In the genomic region with DNA sequence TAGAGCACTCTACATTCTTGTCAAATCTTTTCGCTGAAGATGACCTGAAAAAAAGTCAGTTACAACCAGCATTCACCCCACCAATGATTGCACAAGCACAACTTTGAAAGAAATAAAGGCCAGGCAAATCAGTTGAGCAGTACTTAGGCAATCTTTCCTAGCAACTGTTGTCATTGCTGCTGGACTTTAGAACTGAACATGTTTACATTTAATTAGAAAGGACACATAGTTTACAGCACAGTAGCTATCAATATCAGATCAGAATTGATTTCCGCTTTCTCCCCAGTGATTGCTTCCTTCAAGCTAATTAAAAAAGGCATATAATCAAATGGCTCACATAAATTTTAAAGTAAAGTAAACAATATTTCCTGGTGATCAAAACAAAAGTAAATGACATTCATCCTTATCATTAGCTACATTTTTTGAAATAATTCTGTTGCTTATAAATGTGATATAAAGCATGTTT, we compare ENCODE assay signal across 1 cellular context.
A peak's percentile ranks its signal among the peaks of the same experiment; 100 is the strongest.
TF ChIP-seq lines count a peak whose summit lies in the region.

No MANE protein-coding gene starts in this region.

TF ChIP-seq in HepG2, 621 proteins besides CTCF, POLR2A, EP300 and RAD21 (continued from another document and continues in another):
- TF ChIP-seq, protein P1, sequence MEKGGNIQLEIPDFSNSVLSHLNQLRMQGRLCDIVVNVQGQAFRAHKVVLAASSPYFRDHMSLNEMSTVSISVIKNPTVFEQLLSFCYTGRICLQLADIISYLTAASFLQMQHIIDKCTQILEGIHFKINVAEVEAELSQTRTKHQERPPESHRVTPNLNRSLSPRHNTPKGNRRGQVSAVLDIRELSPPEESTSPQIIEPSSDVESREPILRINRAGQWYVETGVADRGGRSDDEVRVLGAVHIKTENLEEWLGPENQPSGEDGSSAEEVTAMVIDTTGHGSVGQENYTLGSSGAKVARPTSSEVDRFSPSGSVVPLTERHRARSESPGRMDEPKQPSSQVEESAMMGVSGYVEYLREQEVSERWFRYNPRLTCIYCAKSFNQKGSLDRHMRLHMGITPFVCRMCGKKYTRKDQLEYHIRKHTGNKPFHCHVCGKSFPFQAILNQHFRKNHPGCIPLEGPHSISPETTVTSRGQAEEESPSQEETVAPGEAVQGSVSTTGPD (CRISPR knock-in tag; IDR thresholded peaks at IDR 0.05), result peak; percentile 76
- TF ChIP-seq SRSF4 (IDR thresholded peaks at IDR 0.05; ENCODE audit: low read depth, low read length, poor library complexity, severe bottlenecking) (no peak), SYNCRIP (IDR thresholded peaks at IDR 0.05; ENCODE audit: insufficient read depth, low read depth, low read length) (no peak), HDAC6 (IDR thresholded peaks at IDR 0.05; ENCODE audit: low read depth, low read length) (0 out of 2 replicates have a peak, but pooled peaks have one; percentile 86), MEIS1 (CRISPR knock-in tag; IDR thresholded peaks at IDR 0.05; ENCODE audit: borderline replicate concordance) (peak; percentile 100), ERF (CRISPR knock-in tag; IDR thresholded peaks at IDR 0.05) (peak; percentile 100), ZNF652 (CRISPR knock-in tag; IDR thresholded peaks at IDR 0.05; ENCODE audit: borderline replicate concordance, low read depth) (peak; percentile 83; the same call in 1 of the 2 replicates), BORCS8-MEF2B (CRISPR knock-in tag; IDR thresholded peaks at IDR 0.05) (no peak; the same call in 1 of the 2 replicates), HOXA7 (CRISPR knock-in tag; IDR thresholded peaks at IDR 0.05) (no peak), RXRA (CRISPR knock-in tag; IDR thresholded peaks at IDR 0.05) (no peak; the same call in 1 of the 2 replicates), ZNF615 (CRISPR knock-in tag; IDR thresholded peaks at IDR 0.05; ENCODE audit: borderline replicate concordance) (peak; percentile 94; the same call in 1 of the 2 replicates), HNRNPUL1 (IDR thresholded peaks at IDR 0.05; ENCODE audit: low read depth, low read length) (peak; percentile 98), ELF4 (CRISPR knock-in tag; IDR thresholded peaks at IDR 0.05; ENCODE audit: borderline replicate concordance) (peak; percentile 89), ZNF775 (CRISPR knock-in tag; IDR thresholded peaks at IDR 0.05; ENCODE audit: borderline replicate concordance) (no peak; the same call in none of the 2 replicates), ZNF746 (CRISPR knock-in tag; IDR thresholded peaks at IDR 0.05) (no peak; the same call in 1 of the 2 replicates), ZNF549 (CRISPR knock-in tag; IDR thresholded peaks at IDR 0.05) (no peak), HNRNPK (IDR thresholded peaks at IDR 0.05; ENCODE audit: low read depth, low read length, poor library complexity, severe bottlenecking) (peak; percentile 1), YEATS2 (CRISPR knock-in tag; IDR thresholded peaks at IDR 0.05; ENCODE audit: borderline replicate concordance) (peak; percentile 90), SOX13 (IDR thresholded peaks at IDR 0.05) (peak; percentile 99), SOX13 (CRISPR knock-in tag; conservative IDR thresholded peaks at IDR 0.05 in 1 of 2, IDR thresholded peaks at IDR 0.05 in 1 of 2) (peak in 1 of 2 experiments; percentile 100; a peak in 2 of 4 replicates), NR2F1 (CRISPR knock-in tag; IDR thresholded peaks at IDR 0.05) (peak in 1 of 2 experiments; percentile 79; a peak in 2 of 4 replicates), SOX6 (IDR thresholded peaks at IDR 0.05) (no peak), SOX6 (CRISPR knock-in tag; IDR thresholded peaks at IDR 0.05) (peak; percentile 100), ZNF619 (CRISPR knock-in tag; IDR thresholded peaks at IDR 0.05) (no peak), U2AF2 (IDR thresholded peaks at IDR 0.05; ENCODE audit: low read depth, low read length) (no peak), KDM6A (CRISPR knock-in tag; IDR thresholded peaks at IDR 0.05; ENCODE audit: low read depth) (peak; percentile 100), SPEN (CRISPR knock-in tag; IDR thresholded peaks at IDR 0.05; ENCODE audit: low read depth) (peak; percentile 81; the same call in 1 of the 2 replicates), RBFOX2 (IDR thresholded peaks at IDR 0.05; ENCODE audit: low read depth, low read length) (no peak), ZNF562 (CRISPR knock-in tag; IDR thresholded peaks at IDR 0.05; ENCODE audit: borderline replicate concordance) (no peak), ZNF253 (CRISPR knock-in tag; IDR thresholded peaks at IDR 0.05; ENCODE audit: borderline replicate concordance) (no peak), ONECUT2 (CRISPR knock-in tag; IDR thresholded peaks at IDR 0.05) (peak; percentile 95), ZFP1 (CRISPR knock-in tag; IDR thresholded peaks at IDR 0.05) (peak; percentile 99), ZSCAN30 (CRISPR knock-in tag; IDR thresholded peaks at IDR 0.05) (peak; percentile 81; the same call in 1 of the 2 replicates), FOXM1 (CRISPR knock-in tag; IDR thresholded peaks at IDR 0.05) (peak; percentile 97), NBN (conservative IDR thresholded peaks at IDR 0.05) (no peak), U2AF1 (optimal IDR thresholded peaks at IDR 0.05; ENCODE audit: low read depth, low read length) (no peak)
- TF ChIP-seq, protein P2, sequence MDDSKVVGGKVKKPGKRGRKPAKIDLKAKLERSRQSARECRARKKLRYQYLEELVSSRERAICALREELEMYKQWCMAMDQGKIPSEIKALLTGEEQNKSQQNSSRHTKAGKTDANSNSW (CRISPR knock-in tag; IDR thresholded peaks at IDR 0.05; ENCODE audit: borderline replicate concordance), result no peak
- TF ChIP-seq, protein P3, sequence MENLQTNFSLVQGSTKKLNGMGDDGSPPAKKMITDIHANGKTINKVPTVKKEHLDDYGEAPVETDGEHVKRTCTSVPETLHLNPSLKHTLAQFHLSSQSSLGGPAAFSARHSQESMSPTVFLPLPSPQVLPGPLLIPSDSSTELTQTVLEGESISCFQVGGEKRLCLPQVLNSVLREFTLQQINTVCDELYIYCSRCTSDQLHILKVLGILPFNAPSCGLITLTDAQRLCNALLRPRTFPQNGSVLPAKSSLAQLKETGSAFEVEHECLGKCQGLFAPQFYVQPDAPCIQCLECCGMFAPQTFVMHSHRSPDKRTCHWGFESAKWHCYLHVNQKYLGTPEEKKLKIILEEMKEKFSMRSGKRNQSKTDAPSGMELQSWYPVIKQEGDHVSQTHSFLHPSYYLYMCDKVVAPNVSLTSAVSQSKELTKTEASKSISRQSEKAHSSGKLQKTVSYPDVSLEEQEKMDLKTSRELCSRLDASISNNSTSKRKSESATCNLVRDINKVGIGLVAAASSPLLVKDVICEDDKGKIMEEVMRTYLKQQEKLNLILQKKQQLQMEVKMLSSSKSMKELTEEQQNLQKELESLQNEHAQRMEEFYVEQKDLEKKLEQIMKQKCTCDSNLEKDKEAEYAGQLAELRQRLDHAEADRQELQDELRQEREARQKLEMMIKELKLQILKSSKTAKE (CRISPR knock-in tag; IDR thresholded peaks at IDR 0.05; ENCODE audit: borderline replicate concordance), result peak; percentile 89
- TF ChIP-seq, protein P4, sequence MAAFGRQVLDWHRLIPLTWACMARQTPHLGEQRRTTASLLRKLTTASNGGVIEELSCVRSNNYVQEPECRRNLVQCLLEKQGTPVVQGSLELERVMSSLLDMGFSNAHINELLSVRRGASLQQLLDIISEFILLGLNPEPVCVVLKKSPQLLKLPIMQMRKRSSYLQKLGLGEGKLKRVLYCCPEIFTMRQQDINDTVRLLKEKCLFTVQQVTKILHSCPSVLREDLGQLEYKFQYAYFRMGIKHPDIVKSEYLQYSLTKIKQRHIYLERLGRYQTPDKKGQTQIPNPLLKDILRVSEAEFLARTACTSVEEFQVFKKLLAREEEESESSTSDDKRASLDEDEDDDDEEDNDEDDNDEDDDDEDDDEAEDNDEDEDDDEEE (CRISPR knock-in tag; IDR thresholded peaks at IDR 0.05), result no peak
- TF ChIP-seq, protein P5, sequence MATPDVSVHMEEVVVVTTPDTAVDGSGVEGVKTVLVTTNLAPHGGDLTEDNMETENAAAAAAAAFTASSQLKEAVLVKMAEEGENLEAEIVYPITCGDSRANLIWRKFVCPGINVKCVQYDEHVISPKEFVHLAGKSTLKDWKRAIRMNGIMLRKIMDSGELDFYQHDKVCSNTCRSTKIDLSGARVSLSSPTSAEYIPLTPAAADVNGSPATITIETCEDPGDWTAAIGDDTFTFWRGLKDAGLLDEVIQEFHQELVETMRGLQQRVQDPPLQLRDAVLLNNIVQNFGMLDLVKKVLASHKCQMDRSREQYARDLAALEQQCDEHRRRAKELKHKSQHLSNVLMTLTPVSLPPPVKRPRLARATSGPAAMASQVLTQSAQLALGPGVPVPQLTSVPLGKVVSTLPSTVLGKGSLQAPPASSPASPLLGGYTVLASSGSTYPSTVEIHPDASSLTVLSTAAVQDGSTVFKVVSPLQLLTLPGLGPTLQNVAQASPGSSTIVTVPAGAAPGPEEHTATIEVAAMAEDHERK (CRISPR knock-in tag; IDR thresholded peaks at IDR 0.05; ENCODE audit: low read depth), result no peak
- TF ChIP-seq, protein P6, sequence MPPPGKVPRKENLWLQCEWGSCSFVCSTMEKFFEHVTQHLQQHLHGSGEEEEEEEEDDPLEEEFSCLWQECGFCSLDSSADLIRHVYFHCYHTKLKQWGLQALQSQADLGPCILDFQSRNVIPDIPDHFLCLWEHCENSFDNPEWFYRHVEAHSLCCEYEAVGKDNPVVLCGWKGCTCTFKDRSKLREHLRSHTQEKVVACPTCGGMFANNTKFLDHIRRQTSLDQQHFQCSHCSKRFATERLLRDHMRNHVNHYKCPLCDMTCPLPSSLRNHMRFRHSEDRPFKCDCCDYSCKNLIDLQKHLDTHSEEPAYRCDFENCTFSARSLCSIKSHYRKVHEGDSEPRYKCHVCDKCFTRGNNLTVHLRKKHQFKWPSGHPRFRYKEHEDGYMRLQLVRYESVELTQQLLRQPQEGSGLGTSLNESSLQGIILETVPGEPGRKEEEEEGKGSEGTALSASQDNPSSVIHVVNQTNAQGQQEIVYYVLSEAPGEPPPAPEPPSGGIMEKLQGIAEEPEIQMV (CRISPR knock-in tag; IDR thresholded peaks at IDR 0.05; ENCODE audit: low read depth), result peak; percentile 33; the same call in 1 of the 2 replicates
- TF ChIP-seq, protein P7, sequence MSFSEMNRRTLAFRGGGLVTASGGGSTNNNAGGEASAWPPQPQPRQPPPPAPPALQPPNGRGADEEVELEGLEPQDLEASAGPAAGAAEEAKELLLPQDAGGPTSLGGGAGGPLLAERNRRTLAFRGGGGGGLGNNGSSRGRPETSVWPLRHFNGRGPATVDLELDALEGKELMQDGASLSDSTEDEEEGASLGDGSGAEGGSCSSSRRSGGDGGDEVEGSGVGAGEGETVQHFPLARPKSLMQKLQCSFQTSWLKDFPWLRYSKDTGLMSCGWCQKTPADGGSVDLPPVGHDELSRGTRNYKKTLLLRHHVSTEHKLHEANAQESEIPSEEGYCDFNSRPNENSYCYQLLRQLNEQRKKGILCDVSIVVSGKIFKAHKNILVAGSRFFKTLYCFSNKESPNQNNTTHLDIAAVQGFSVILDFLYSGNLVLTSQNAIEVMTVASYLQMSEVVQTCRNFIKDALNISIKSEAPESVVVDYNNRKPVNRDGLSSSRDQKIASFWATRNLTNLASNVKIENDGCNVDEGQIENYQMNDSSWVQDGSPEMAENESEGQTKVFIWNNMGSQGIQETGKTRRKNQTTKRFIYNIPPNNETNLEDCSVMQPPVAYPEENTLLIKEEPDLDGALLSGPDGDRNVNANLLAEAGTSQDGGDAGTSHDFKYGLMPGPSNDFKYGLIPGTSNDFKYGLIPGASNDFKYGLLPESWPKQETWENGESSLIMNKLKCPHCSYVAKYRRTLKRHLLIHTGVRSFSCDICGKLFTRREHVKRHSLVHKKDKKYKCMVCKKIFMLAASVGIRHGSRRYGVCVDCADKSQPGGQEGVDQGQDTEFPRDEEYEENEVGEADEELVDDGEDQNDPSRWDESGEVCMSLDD (CRISPR knock-in tag; IDR thresholded peaks at IDR 0.05; ENCODE audit: borderline replicate concordance), result no peak; the same call in 1 of the 2 replicates
- TF ChIP-seq, protein P8, sequence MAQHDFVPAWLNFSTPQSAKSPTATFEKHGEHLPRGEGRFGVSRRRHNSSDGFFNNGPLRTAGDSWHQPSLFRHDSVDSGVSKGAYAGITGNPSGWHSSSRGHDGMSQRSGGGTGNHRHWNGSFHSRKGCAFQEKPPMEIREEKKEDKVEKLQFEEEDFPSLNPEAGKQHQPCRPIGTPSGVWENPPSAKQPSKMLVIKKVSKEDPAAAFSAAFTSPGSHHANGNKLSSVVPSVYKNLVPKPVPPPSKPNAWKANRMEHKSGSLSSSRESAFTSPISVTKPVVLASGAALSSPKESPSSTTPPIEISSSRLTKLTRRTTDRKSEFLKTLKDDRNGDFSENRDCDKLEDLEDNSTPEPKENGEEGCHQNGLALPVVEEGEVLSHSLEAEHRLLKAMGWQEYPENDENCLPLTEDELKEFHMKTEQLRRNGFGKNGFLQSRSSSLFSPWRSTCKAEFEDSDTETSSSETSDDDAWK (CRISPR knock-in tag; IDR thresholded peaks at IDR 0.05), result no peak
- TF ChIP-seq, protein P9, sequence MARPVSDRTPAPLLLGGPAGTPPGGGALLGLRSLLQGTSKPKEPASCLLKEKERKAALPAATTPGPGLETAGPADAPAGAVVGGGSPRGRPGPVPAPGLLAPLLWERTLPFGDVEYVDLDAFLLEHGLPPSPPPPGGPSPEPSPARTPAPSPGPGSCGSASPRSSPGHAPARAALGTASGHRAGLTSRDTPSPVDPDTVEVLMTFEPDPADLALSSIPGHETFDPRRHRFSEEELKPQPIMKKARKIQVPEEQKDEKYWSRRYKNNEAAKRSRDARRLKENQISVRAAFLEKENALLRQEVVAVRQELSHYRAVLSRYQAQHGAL (CRISPR knock-in tag; IDR thresholded peaks at IDR 0.05; ENCODE audit: not compliant biosample characterization), result peak; percentile 51
- TF ChIP-seq, protein P10, sequence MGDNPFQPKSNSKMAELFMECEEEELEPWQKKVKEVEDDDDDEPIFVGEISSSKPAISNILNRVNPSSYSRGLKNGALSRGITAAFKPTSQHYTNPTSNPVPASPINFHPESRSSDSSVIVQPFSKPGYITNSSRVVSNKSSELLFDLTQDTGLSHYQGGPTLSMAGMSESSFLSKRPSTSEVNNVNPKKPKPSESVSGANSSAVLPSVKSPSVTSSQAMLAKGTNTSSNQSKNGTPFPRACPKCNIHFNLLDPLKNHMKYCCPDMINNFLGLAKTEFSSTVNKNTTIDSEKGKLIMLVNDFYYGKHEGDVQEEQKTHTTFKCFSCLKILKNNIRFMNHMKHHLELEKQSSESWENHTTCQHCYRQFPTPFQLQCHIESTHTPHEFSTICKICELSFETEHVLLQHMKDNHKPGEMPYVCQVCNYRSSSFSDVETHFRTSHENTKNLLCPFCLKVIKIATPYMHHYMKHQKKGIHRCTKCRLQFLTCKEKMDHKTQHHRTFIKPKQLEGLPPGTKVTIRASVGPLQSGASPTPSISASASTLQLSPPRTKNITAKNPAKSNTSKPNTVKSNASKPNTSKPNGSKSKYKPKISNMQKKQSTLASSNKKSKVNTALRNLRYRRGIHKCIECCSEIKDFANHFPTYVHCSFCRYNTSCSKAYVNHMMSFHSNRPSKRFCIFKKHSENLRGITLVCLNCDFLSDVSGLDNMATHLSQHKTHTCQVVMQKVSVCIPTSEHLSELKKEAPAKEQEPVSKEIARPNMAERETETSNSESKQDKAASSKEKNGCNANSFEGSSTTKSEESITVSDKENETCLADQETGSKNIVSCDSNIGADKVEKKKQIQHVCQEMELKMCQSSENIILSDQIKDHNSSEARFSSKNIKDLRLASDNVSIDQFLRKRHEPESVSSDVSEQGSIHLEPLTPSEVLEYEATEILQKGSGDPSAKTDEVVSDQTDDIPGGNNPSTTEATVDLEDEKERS (CRISPR knock-in tag; IDR thresholded peaks at IDR 0.05), result peak; percentile 99
